Comparison of ENCODE assay signal across 20 cellular contexts in genomic region chr1:183444243-183444642, GRCh38. TPM values are rescaled to one million over a fixed set of nuclear protein-coding genes. Genes with fewer than 3 reads are reported as not detected.
A peak's percentile ranks its signal among the peaks of the same experiment; 100 is the strongest.
DNase-seq lines count a peak whose midpoint lies in the region; ATAC-seq and TF ChIP-seq lines count a peak whose summit lies in the region.
"Had no signal": no experiment of that assay in that cellular context is flagged by ENCODE, and none has a peak within 500 bp of the region (broad histone marks: within the 10 kb centered on the region; RNA-seq: fewer than 3 reads in every experiment).

No MANE protein-coding gene starts in this region.

- DNase-seq in AG08395 (ENCODE audit: low spot score) = peak; percentile 27
- DNase-seq in HT1080 (ENCODE audit: low read depth) = peak; percentile 82
- peak; percentile 10 for DNase-seq in brain pericyte (ENCODE audit: low read depth, low spot score)
- no peak for DNase-seq in glutamatergic neuron
- no peak for DNase-seq in esophagus muscularis mucosa (ENCODE audit: extremely low spot score)
- DNase-seq in NCI-H1694 treated with DMSO at 0.1 percent for 48 hours (lab: John Stamatoyannopoulos, UW) = no peak
- DNase-seq: activated CD4-positive, alpha-beta T cell treated with anti-CD3 and anti-CD28 coated beads, Interleukin-2, amount 50 U/mL, for 48 hours; activated naive CD8-positive, alpha-beta T cell treated with anti-CD3 and anti-CD28 coated beads, Interleukin-2, amount 50 U/mL, for 24 hours; activated T-cell treated with anti-CD3 and anti-CD28 coated beads, Interleukin-2, amount 50 U/mL, for 72 hours; CD8-positive, alpha-beta T cell; HFFc6; left colon; NCI-H446; transverse colon had no signal

- intact Hi-C loops in esophagus muscularis mucosa (cut with DNase I) = no loop called here

- no peak overlapping the region for H3K4me3 ChIP-seq in esophagus muscularis mucosa
- H3K4me3 ChIP-seq: hepatocyte, K562, skin epidermis, transverse colon had no signal

- no peaks in the 10 kb centered on the region for H3K36me3 ChIP-seq in esophagus muscularis mucosa
- H3K36me3 ChIP-seq: transverse colon had no signal

- TF ChIP-seq POLR2A in GM18505 (IDR thresholded peaks at IDR 0.05; ENCODE audit: borderline replicate concordance, extremely low read depth, insufficient read depth, insufficient read length) = no peak
- no peak for TF ChIP-seq POLR2A in esophagus muscularis mucosa (IDR thresholded peaks at IDR 0.05; ENCODE audit: low read depth)

- no peaks in the 10 kb centered on the region for H3K27me3 ChIP-seq in esophagus muscularis mucosa
- H3K27me3 ChIP-seq: hepatocyte, transverse colon had no signal

- no peak for TF ChIP-seq EP300 in esophagus muscularis mucosa (IDR thresholded peaks at IDR 0.05)

- H3K9me3 ChIP-seq in esophagus muscularis mucosa = no peaks in the 10 kb centered on the region
- H3K9me3 ChIP-seq: transverse colon had no signal

- H3K4me3 Mint-ChIP-seq in glutamatergic neuron (ENCODE audit: unreplicated experiment) = peak overlapping the region; percentile 18
- H3K4me3 Mint-ChIP-seq: activated naive CD8-positive, alpha-beta T cell treated with anti-CD3 and anti-CD28 coated beads, Interleukin-2, amount 50 U/mL, for 24 hours; activated T-cell treated with anti-CD3 and anti-CD28 coated beads, Interleukin-2, amount 50 U/mL, for 72 hours; CD8-positive, alpha-beta T cell; HFFc6 had no signal

- peaks cover 32% of the 10 kb centered on the region for H3K4me1 Mint-ChIP-seq in glutamatergic neuron (ENCODE audit: low read depth, unreplicated experiment)
- H3K4me1 Mint-ChIP-seq: activated naive CD8-positive, alpha-beta T cell treated with anti-CD3 and anti-CD28 coated beads, Interleukin-2, amount 50 U/mL, for 24 hours had no signal

- H3K9me3 Mint-ChIP-seq in glutamatergic neuron (ENCODE audit: unreplicated experiment) = no peaks in the 10 kb centered on the region
- H3K9me3 Mint-ChIP-seq: activated naive CD8-positive, alpha-beta T cell treated with anti-CD3 and anti-CD28 coated beads, Interleukin-2, amount 50 U/mL, for 24 hours; activated T-cell treated with anti-CD3 and anti-CD28 coated beads, Interleukin-2, amount 50 U/mL, for 72 hours; CD8-positive, alpha-beta T cell; HFFc6 had no signal

- ATAC-seq in GM18505 (IDR thresholded peaks at IDR 0.05; ENCODE audit: unreplicated experiment) = no peak
- no peak for ATAC-seq in HG02571 (IDR thresholded peaks at IDR 0.05; ENCODE audit: unreplicated experiment)
- ATAC-seq: activated naive CD8-positive, alpha-beta T cell treated with anti-CD3 and anti-CD28 coated beads, Interleukin-2, amount 50 U/mL, for 24 hours; activated T-cell treated with anti-CD3 and anti-CD28 coated beads, Interleukin-2, amount 50 U/mL, for 72 hours; CD8-positive, alpha-beta T cell; K562; left colon had no signal

- H3K27me3 Mint-ChIP-seq in glutamatergic neuron (ENCODE audit: unreplicated experiment) = peaks cover 4% of the 10 kb centered on the region

- peak overlapping the region; percentile 92 for H3K27ac Mint-ChIP-seq in glutamatergic neuron (ENCODE audit: unreplicated experiment)
- H3K27ac Mint-ChIP-seq: activated naive CD8-positive, alpha-beta T cell treated with anti-CD3 and anti-CD28 coated beads, Interleukin-2, amount 50 U/mL, for 24 hours; activated T-cell treated with anti-CD3 and anti-CD28 coated beads, Interleukin-2, amount 50 U/mL, for 72 hours; CD8-positive, alpha-beta T cell; HFFc6 had no signal

- TF ChIP-seq CTCF in glutamatergic neuron (IDR thresholded peaks at IDR 0.05; ENCODE audit: partially characterized antibody, unreplicated experiment) (no peak), esophagus muscularis mucosa (IDR thresholded peaks at IDR 0.05) (no peak)

- no peak overlapping the region for H3K27ac ChIP-seq in esophagus muscularis mucosa (replicated peaks in 1 of 4)
- H3K27ac ChIP-seq: hepatocyte, skin epidermis, transverse colon had no signal

- no peaks in the 10 kb centered on the region for H3K36me3 Mint-ChIP-seq in glutamatergic neuron (ENCODE audit: unreplicated experiment)
- H3K36me3 Mint-ChIP-seq: CD8-positive, alpha-beta T cell had no signal

- H3K4me1 ChIP-seq in esophagus muscularis mucosa = no peaks in the 10 kb centered on the region
- H3K4me1 ChIP-seq: transverse colon had no signal

- 46% methylated on average over 3 of the region's 3 CpGs for WGBS in esophagus muscularis mucosa

RNA-seq across cellular contexts. Expression of gene NMNAT2, which starts 26.1 kb away (rescaled TPM):
- total RNA-seq in HT1080 (2014; rRNA removed; shearing (Covaris generic)) = 0.84 and 2.4 TPM in 2 replicates
- 3.8 and 5.9 TPM in 2 replicates for polyA plus RNA-seq in HT1080 (2015; cell fraction: cytosol; rRNA removed)
- 3.1 and 4.3 TPM in 2 replicates for polyA plus RNA-seq in HT1080 (2015; cell fraction: nucleus; rRNA removed)
- 76.4 TPM for total RNA-seq in glutamatergic neuron (ENCODE audit: unreplicated experiment)
- 1 to 10 TPM; 1.7 to 2.8 (median 2.4) TPM for total RNA-seq in esophagus muscularis mucosa
- total RNA-seq: activated T-cell treated with anti-CD3 and anti-CD28 coated beads, Interleukin-2, amount 50 U/mL, for 72 hours; CD8-positive, alpha-beta T cell; K562; mononuclear cell had no signal
- polyA plus RNA-seq: K562 had no signal

RNA-seq across cellular contexts. Expression of gene SMG7, which starts 28.1 kb away (rescaled TPM):
- total RNA-seq in HT1080 (2014; rRNA removed; shearing (Covaris generic)) = 14.3 and 19.0 TPM in 2 replicates
- 30.2 and 43.9 TPM in 2 replicates for polyA plus RNA-seq in HT1080 (2015; cell fraction: cytosol; rRNA removed)
- 40.1 and 44.4 TPM in 2 replicates for polyA plus RNA-seq in HT1080 (2015; cell fraction: nucleus; rRNA removed)
- 66.2 TPM for total RNA-seq in glutamatergic neuron (ENCODE audit: unreplicated experiment)
- 10 to 100 TPM; 27.7 to 34.7 (median 32.7) TPM for total RNA-seq in esophagus muscularis mucosa

Comparison
In these comparisons a context has a peak if more than half of its experiments do, and no peak if none do; other contexts are left out.
1. DNase-seq: peak in AG08395 (single experiment), HT1080 (single experiment) and brain pericyte (single experiment); none in glutamatergic neuron (single experiment), esophagus muscularis mucosa (single experiment) and NCI-H1694 treated with DMSO at 0.1 percent for 48 hours (single experiment).
2. RNA of gene NMNAT2, which starts 26.1 kb away (total RNA-seq): 76.4 TPM in glutamatergic neuron (single experiment); 1.7 to 2.8 TPM in esophagus muscularis mucosa and 0.84 to 2.4 TPM in HT1080; every median in the first group is over 10 times any median in the second.